22 cellular contexts compared by ENCODE assay signal in genomic region chr2:132421198-132421780, GRCh38. TPM values are rescaled to one million over a fixed set of nuclear protein-coding genes. Genes with fewer than 3 reads are reported as not detected.
DNase-seq lines count a peak whose midpoint lies in the region; ATAC-seq and TF ChIP-seq lines count a peak whose summit lies in the region.
"Had no signal": no experiment of that assay in that cellular context is flagged by ENCODE, and none has a peak within 500 bp of the region (broad histone marks: within the 10 kb centered on the region; RNA-seq: fewer than 3 reads in every experiment).

No MANE protein-coding gene starts in this region.

- no TSS peak for BruUV-seq in PC-3 (replicated peaks; lab: Mats Ljungman, UMichigan)

- POLR2A ChIA-PET in PC-3 (lab: Charles Lee; ENCODE audit: unreplicated experiment) = no interaction called here

- DNase-seq in NCI-H510A treated with DMSO at 0.1 percent for 48 hours (lab: John Stamatoyannopoulos, UW) = peak; percentile 7
- DNase-seq in NCI-H510A (lab: John Stamatoyannopoulos, UW) = no peak
- DNase-seq in PC-3 = peak; percentile 46
- no peak for DNase-seq in epithelial cell of prostate (ENCODE audit: low read depth, low spot score)
- DNase-seq in retinal pigment epithelial cell (ENCODE audit: low read depth) = no peak
- no peak for DNase-seq in pons (ENCODE audit: low spot score)
- DNase-seq in dermis blood vessel endothelial cell = no peak
- DNase-seq: 8988T; activated CD4-positive, alpha-beta T cell treated with anti-CD3 and anti-CD28 coated beads for 4 hours; activated CD8-positive, alpha-beta memory T cell treated with anti-CD3 and anti-CD28 coated beads, Interleukin-2, amount 50 U/mL, for 48 hours; activated naive CD4-positive, alpha-beta T cell; anterior cingulate cortex; CD4-positive, alpha-beta T cell; hippocampal formation; NCI-H1436 treated with DMSO at 0.1 percent for 48 hours; NCI-H2227 treated with DMSO at 0.1 percent for 48 hours; stimulated activated naive CD8-positive, alpha-beta T cell treated with anti-CD3 and anti-CD28 coated beads, Interleukin-15, Interleukin-2, amounts not matched to agents 100 U/mL and 50 U/mL, for 24 hours; T1000 had no signal

- H3K9me2 ChIP-seq in PC-3 (replicated peaks; ENCODE audit: low read length) = no peaks in the 10 kb centered on the region

- no peak overlapping the region for H2AFZ ChIP-seq in PC-3 (ENCODE audit: low read length)
- H2AFZ ChIP-seq: neural progenitor cell had no signal

- H3K9me3 ChIP-seq in PC-3 (ENCODE audit: low read length) = no peaks in the 10 kb centered on the region
- H3K9me3 ChIP-seq: SJSA1 had no signal

- peaks cover 24% of the 10 kb centered on the region for H4K20me1 ChIP-seq in PC-3 (ENCODE audit: low read length)

- peak; percentile 67 for TF ChIP-seq CTCF in PC-3 (conservative IDR thresholded peaks at IDR 0.05; ENCODE audit: low read depth, low read length)
- peak; percentile 33 for TF ChIP-seq CTCF in retinal pigment epithelial cell (conservative IDR thresholded peaks at IDR 0.05; ENCODE audit: low read depth, low read length)

- peak overlapping the region; percentile 88 for H3K4me3 ChIP-seq in PC-3 (ENCODE audit: low read length)
- no peak overlapping the region for H3K4me3 ChIP-seq in retinal pigment epithelial cell (ENCODE audit: low read length)
- H3K4me3 ChIP-seq: neural progenitor cell, SJSA1 had no signal

- 0 out of 2 replicates have a peak overlapping the region, but pooled peaks have one; percentile 72 for H3K9ac ChIP-seq in PC-3 (ENCODE audit: low read length)
- H3K9ac ChIP-seq: neural progenitor cell had no signal

- ATAC-seq in PC-3 = no peak
- no peak for ATAC-seq in GM19397 (IDR thresholded peaks at IDR 0.05; ENCODE audit: unreplicated experiment)
- ATAC-seq: esophagus mucosa; stimulated activated naive CD8-positive, alpha-beta T cell treated with anti-CD3 and anti-CD28 coated beads, Interleukin-15, Interleukin-2, amounts not matched to agents 100 U/mL and 50 U/mL, for 24 hours had no signal

- CTCF ChIA-PET in PC-3 (lab: Charles Lee) = interaction anchor here (0.7 to 1.0 kb wide), 2 partner anchors 126 to 248 kb away, joined by 4 read pairs; no protein-coding TSS in a partner anchor

- peak overlapping the region; percentile 77 for H3K4me2 ChIP-seq in PC-3 (ENCODE audit: low read length)
- H3K4me2 ChIP-seq: neural progenitor cell had no signal

- peaks cover 97% of the 10 kb centered on the region for H3K79me2 ChIP-seq in PC-3 (ENCODE audit: low read length)

- H3K27ac ChIP-seq in PC-3 (ENCODE audit: low read length) = peak overlapping the region; percentile 50
- H3K27ac ChIP-seq in epithelial cell of prostate = peak overlapping the region; percentile 53
- H3K27ac ChIP-seq: neural progenitor cell, SJSA1 had no signal

- H3F3A ChIP-seq in PC-3 (ENCODE audit: low read length, unreplicated experiment) = no peaks in the 10 kb centered on the region

- H3K4me1 ChIP-seq in PC-3 (ENCODE audit: insufficient read depth, low read length) = peaks cover 59% of the 10 kb centered on the region
- H3K4me1 ChIP-seq: neural progenitor cell had no signal

- 0 out of 2 replicates have a peak, but pooled peaks cover 7% of the 10 kb centered on the region for H3K36me3 ChIP-seq in PC-3 (ENCODE audit: low read depth, low read length)
- H3K36me3 ChIP-seq: neural progenitor cell, SJSA1 had no signal

- intact Hi-C loops in PC-3 (cut with micrococcal nuclease) = loop anchor here (1.0 kb wide), 1 partner anchor 249 kb away; the partner anchor contains the start of gene LYPD1

- no peaks in the 10 kb centered on the region for H3K27me3 ChIP-seq in PC-3 (ENCODE audit: low read length)
- H3K27me3 ChIP-seq: SJSA1 had no signal

RNA-seq across cellular contexts. Expression of gene GPR39, which starts 4.7 kb away (rescaled TPM):
- total RNA-seq in PC-3 (2014; rRNA removed) (34.8 and 43.2 TPM in 2 replicates), dermis blood vessel endothelial cell (under 0.01 TPM in 1 of 2 replicates, not detected in the other)
- total RNA-seq: CD4-positive, alpha-beta T cell had no signal

Comparison
In these comparisons a context has a peak if more than half of its experiments do, and no peak if none do; other contexts are left out.
1. DNase-seq: peak in NCI-H510A treated with DMSO at 0.1 percent for 48 hours (single experiment) and PC-3 (single experiment); none in NCI-H510A (single experiment), epithelial cell of prostate (single experiment), retinal pigment epithelial cell (single experiment), pons (single experiment) and dermis blood vessel endothelial cell (single experiment).
2. RNA of gene GPR39, which starts 4.7 kb away (total RNA-seq): 34.8 to 43.2 TPM in PC-3; under 0.01 TPM in dermis blood vessel endothelial cell; every median in the first group is over 10 times any median in the second.